In the genomic region with DNA sequence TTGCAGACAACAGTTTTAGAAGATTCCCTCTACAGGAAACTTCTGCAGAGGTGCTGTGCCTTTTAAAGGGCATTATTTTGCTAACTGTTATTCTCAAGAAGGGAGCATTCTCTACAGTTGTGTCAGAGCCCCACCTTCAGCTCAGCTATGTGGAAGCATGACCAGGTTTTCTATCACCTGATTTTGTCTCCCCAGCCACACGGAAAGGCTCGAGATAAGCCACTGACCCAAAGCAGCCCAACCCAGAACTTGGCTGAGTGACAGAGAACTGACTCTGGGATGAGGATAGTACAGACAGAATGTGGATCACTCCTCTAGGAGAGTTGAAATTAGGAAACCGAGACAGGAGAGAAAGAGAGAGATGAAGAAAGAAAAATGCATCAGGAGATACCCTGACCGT, we compare ENCODE assay signal across 21 cellular contexts. TPM values are rescaled to one million over a fixed set of nuclear protein-coding genes. Genes with fewer than 3 reads are reported as not detected.
DNase-seq lines count a peak whose midpoint lies in the region; ATAC-seq and TF ChIP-seq lines count a peak whose summit lies in the region.
"Had no signal": no experiment of that assay in that cellular context is flagged by ENCODE, and none has a peak within 500 bp of the region (broad histone marks: within the 10 kb centered on the region; RNA-seq: fewer than 3 reads in every experiment).

No MANE protein-coding gene starts in this region.

- peaks cover 0 to 24% (median 0%) of the 10 kb centered on the region in 7 donors for H3K27me3 ChIP-seq in spleen (replicated peaks in 1 of 7)

- H3K36me3 ChIP-seq in spleen, result no peaks in the 10 kb centered on the region

- TF ChIP-seq POLR2A in spleen (IDR thresholded peaks at IDR 0.05), result no peak

- no peak for ATAC-seq in stimulated activated memory B cell treated with anti-CD40 and anti-IgM and Interleukin-4, amounts not matched to agents 10 μg/mL and 1 μg/mL and 100 μg/mL, for 72 hours
- ATAC-seq: naive thymus-derived CD4-positive, alpha-beta T cell had no signal

- peak; percentile 22 for DNase-seq in HPDE6-E6E7 (ENCODE audit: extremely low spot score)
- peak; percentile 38 for DNase-seq in fibroblast of the aortic adventitia (ENCODE audit: low read depth)
- peak; percentile 18 for DNase-seq in kidney glomerular epithelial cell (lab: John Stamatoyannopoulos, UW)
- DNase-seq in chondrocyte (ENCODE audit: low spot score), result no peak
- no peak for DNase-seq in stimulated activated CD8-positive, alpha-beta memory T cell treated with anti-CD3 and anti-CD28 coated beads, Interleukin-4, amount 100 ng/mL, for 48 hours
- DNase-seq in spleen, result no peak
- DNase-seq: activated CD4-positive, alpha-beta memory T cell treated with anti-CD3 and anti-CD28 coated beads for 36 hours; activated gamma-delta T cell; activated T-cell treated with anti-CD3 and anti-CD28 coated beads for 4 hours; CD4-positive, alpha-beta T cell; DND-41; islet precursor cell; mesenchymal stem cell; naive thymus-derived CD4-positive, alpha-beta T cell; NCI-H1417; NCI-H2171; NCI-H748 treated with DMSO at 0.1 percent for 48 hours; occipital lobe; retina had no signal

- no peaks in the 10 kb centered on the region for H3K36me3 Mint-ChIP-seq in stimulated activated memory B cell treated with anti-CD40 and anti-IgM and Interleukin-4, amounts not matched to agents 10 μg/mL and 1 μg/mL and 100 μg/mL, for 72 hours
- H3K36me3 Mint-ChIP-seq in chondrocyte (ENCODE audit: low read depth), result no peaks in the 10 kb centered on the region
- H3K36me3 Mint-ChIP-seq: activated CD4-positive, alpha-beta memory T cell treated with anti-CD3 and anti-CD28 coated beads for 36 hours; naive thymus-derived CD4-positive, alpha-beta T cell had no signal

- no peak overlapping the region for H3K4me3 ChIP-seq in fibroblast of the aortic adventitia (ENCODE audit: low read depth, low read length)
- no peak overlapping the region for H3K4me3 ChIP-seq in spleen

- H3K9me3 Mint-ChIP-seq in stimulated activated memory B cell treated with anti-CD40 and anti-IgM and Interleukin-4, amounts not matched to agents 10 μg/mL and 1 μg/mL and 100 μg/mL, for 72 hours, result peaks cover 3% of the 10 kb centered on the region
- H3K9me3 Mint-ChIP-seq in chondrocyte (ENCODE audit: low read depth), result no peaks in the 10 kb centered on the region
- H3K9me3 Mint-ChIP-seq: activated CD4-positive, alpha-beta memory T cell treated with anti-CD3 and anti-CD28 coated beads for 36 hours had no signal

- TF ChIP-seq CTCF in fibroblast of the aortic adventitia (IDR thresholded peaks at IDR 0.05; ENCODE audit: insufficient read depth, low read length), result no peak
- no peak for TF ChIP-seq CTCF in chondrocyte (IDR thresholded peaks at IDR 0.05)
- TF ChIP-seq CTCF in spleen (IDR thresholded peaks at IDR 0.05 in 8 of 11, conservative IDR thresholded peaks at IDR 0.05 in 3 of 11), result no peak

- H3K27ac Mint-ChIP-seq in stimulated activated memory B cell treated with anti-CD40 and anti-IgM and Interleukin-4, amounts not matched to agents 10 μg/mL and 1 μg/mL and 100 μg/mL, for 72 hours, result peak overlapping the region; percentile 58
- H3K27ac Mint-ChIP-seq in chondrocyte (ENCODE audit: unreplicated experiment), result no peak overlapping the region
- H3K27ac Mint-ChIP-seq: activated CD4-positive, alpha-beta memory T cell treated with anti-CD3 and anti-CD28 coated beads for 36 hours; CD4-positive, alpha-beta T cell; naive thymus-derived CD4-positive, alpha-beta T cell had no signal

- no peaks in the 10 kb centered on the region for H3K4me1 ChIP-seq in spleen

- WGBS in spleen, 5 donors, result 79 to 88% (median 86%) methylated on average over 4 of the region's 4 CpGs

- peaks cover 37% of the 10 kb centered on the region for H3K4me1 Mint-ChIP-seq in stimulated activated memory B cell treated with anti-CD40 and anti-IgM and Interleukin-4, amounts not matched to agents 10 μg/mL and 1 μg/mL and 100 μg/mL, for 72 hours
- peaks cover 22% of the 10 kb centered on the region for H3K4me1 Mint-ChIP-seq in chondrocyte (ENCODE audit: low read depth)
- H3K4me1 Mint-ChIP-seq: naive thymus-derived CD4-positive, alpha-beta T cell had no signal

- H3K4me3 Mint-ChIP-seq in stimulated activated memory B cell treated with anti-CD40 and anti-IgM and Interleukin-4, amounts not matched to agents 10 μg/mL and 1 μg/mL and 100 μg/mL, for 72 hours, result no peak overlapping the region
- H3K4me3 Mint-ChIP-seq in chondrocyte (ENCODE audit: unreplicated experiment), result no peak overlapping the region
- H3K4me3 Mint-ChIP-seq: activated CD4-positive, alpha-beta memory T cell treated with anti-CD3 and anti-CD28 coated beads for 36 hours; CD4-positive, alpha-beta T cell; naive thymus-derived CD4-positive, alpha-beta T cell had no signal

- peaks cover 0 to 11% (median 2%) of the 10 kb centered on the region in 8 donors for H3K9me3 ChIP-seq in spleen

- no peaks in the 10 kb centered on the region for H3K27me3 Mint-ChIP-seq in stimulated activated memory B cell treated with anti-CD40 and anti-IgM and Interleukin-4, amounts not matched to agents 10 μg/mL and 1 μg/mL and 100 μg/mL, for 72 hours
- no peaks in the 10 kb centered on the region for H3K27me3 Mint-ChIP-seq in chondrocyte (ENCODE audit: low read depth)
- H3K27me3 Mint-ChIP-seq: IgD-negative memory B cell had no signal

- intact Hi-C loops in spleen (cut with DNase I; ENCODE audit: low total_unique reads), result no loop called here

- H3K27ac ChIP-seq in spleen, result no peak overlapping the region

RNA-seq across cellular contexts. Expression of a gene that starts 10.7 kb away (rescaled TPM):
- total RNA-seq in fibroblast of the aortic adventitia (ENCODE audit: low replicate concordance), result 1.1 and 2.6 TPM in 2 replicates
- 6.3 to 18.4 TPM (median 7.3 TPM) in 3 replicates for total RNA-seq in chondrocyte
- total RNA-seq in spleen, result 1 to 10 TPM; 4.6 to 8.4 (median 5.9) TPM
- polyA plus RNA-seq in spleen, result 1 to 10 TPM; 2.0 to 4.0 (median 2.6) TPM
- total RNA-seq: activated CD4-positive, alpha-beta memory T cell treated with anti-CD3 and anti-CD28 coated beads for 36 hours; CD4-positive, alpha-beta T cell had no signal

RNA-seq across cellular contexts. Expression of a gene that starts 11.1 kb away (rescaled TPM):
- 0.08 and 1.3 TPM in 2 replicates for total RNA-seq in fibroblast of the aortic adventitia (ENCODE audit: low replicate concordance)
- total RNA-seq in chondrocyte, result 1.2 to 6.8 TPM (median 1.4 TPM) in 3 replicates
- total RNA-seq in spleen, result 10 to 100 TPM; 15.1 to 38.5 (median 22.7) TPM
- polyA plus RNA-seq in spleen, result 10 to 100 TPM in 2 of 3 donors, 1 to 10 TPM in 1; 6.1 to 30.2 (median 26.9) TPM
- total RNA-seq: activated CD4-positive, alpha-beta memory T cell treated with anti-CD3 and anti-CD28 coated beads for 36 hours; CD4-positive, alpha-beta T cell had no signal
- polyA plus RNA-seq: naive thymus-derived CD4-positive, alpha-beta T cell had no signal

Comparison
In these comparisons a context has a peak if more than half of its experiments do, and no peak if none do; other contexts are left out.
1. DNase-seq: peak in HPDE6-E6E7 (single experiment), fibroblast of the aortic adventitia (single experiment) and kidney glomerular epithelial cell (single experiment); none in chondrocyte (single experiment), stimulated activated CD8-positive, alpha-beta memory T cell treated with anti-CD3 and anti-CD28 coated beads, Interleukin-4, amount 100 ng/mL, for 48 hours (single experiment) and spleen (single experiment).